ENCODE assay signal across 1 cellular context in the genomic region with DNA sequence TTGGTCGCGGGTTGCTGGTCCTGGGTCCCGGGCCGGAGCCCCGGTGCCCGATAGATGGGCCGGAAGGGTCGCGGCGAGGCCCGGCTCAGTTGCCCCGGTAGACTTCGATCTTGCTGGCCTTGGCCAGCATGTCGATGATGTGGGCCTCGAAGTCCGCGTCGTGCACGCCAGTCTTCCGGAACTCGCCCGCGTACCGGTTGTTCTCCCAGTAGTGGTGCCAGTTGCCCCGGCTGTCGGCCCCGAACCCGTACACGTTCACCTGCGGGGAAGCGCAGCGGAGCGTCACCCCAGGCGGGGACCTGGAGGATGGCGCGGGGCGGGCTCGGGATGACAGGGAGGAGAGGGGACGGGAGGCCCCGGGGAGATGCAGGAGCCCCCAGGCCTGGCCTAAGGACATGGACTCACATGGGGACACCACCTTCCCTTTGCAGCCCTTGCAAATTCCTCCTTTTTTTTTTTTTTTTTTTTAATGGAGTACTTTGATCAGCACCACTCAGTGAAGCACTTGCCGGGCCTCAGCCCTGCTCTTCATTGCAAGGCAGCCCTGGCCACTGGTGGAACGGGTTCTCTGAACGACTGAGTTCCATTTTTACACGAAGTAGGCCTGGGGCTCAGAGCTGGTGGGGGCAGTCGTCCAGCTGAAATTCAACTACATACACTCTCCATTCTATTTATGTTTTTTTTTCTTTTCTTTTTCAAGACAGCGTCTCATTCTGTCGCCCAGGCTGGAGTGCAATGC.
A peak's percentile ranks its signal among the peaks of the same experiment; 100 is the strongest.
TF ChIP-seq lines count a peak whose summit lies in the region.

No MANE protein-coding gene starts in this region.

TF ChIP-seq in HEK293, 187 proteins besides CTCF, POLR2A, EP300 and RAD21 (continued from another document):
- TF ChIP-seq ZSCAN4 (tag by site-specific recombination; IDR thresholded peaks at IDR 0.05) (peak; percentile 21; the same call in 1 of the 2 replicates), MYNN (tag by site-specific recombination; IDR thresholded peaks at IDR 0.05; ENCODE audit: borderline replicate concordance) (no peak), ZNF266 (tag by site-specific recombination; IDR thresholded peaks at IDR 0.05; ENCODE audit: low read depth) (no peak), ZNF362 (tag by site-specific recombination; IDR thresholded peaks at IDR 0.05) (no peak), PRDM4 (tag by site-specific recombination; IDR thresholded peaks at IDR 0.05) (peak; percentile 30; the same call in 1 of the 2 replicates)
